ENCODE assay signal across 8 cellular contexts in genomic region chr5:368162-369084, GRCh38. TPM values are rescaled to one million over a fixed set of nuclear protein-coding genes. Genes with fewer than 3 reads are reported as not detected.
DNase-seq lines count a peak whose midpoint lies in the region; ATAC-seq, FAIRE-seq and TF ChIP-seq lines count a peak whose summit lies in the region.

No MANE protein-coding gene starts in this region.

- H3K4me1 ChIP-seq in neuronal stem cell (ENCODE audit: control insufficient read depth in 2 of 2, insufficient read depth in 1 of 2, low read depth in 1 of 2, low read length in 2 of 2) = peaks cover 6 to 11% of the 10 kb centered on the region in 2 donors

- H2AK5ac ChIP-seq in neuronal stem cell (ENCODE audit: low read depth, low read length) = no peak overlapping the region

- WGBS in neuronal stem cell (ENCODE audit: extremely low coverage in 2 of 2, insufficient read length in 2 of 2, insufficient replicate concordance in 1 of 2), 2 donors = no CpG with 5 or more reads among the region's 27 CpGs

- no peak overlapping the region for H3K14ac ChIP-seq in neuronal stem cell (ENCODE audit: low read length)

- peak overlapping the region in 1 of 2 donors; percentile 14 for H3K4me3 ChIP-seq in neuronal stem cell (ENCODE audit: low read length in 2 of 2)

- DNase-seq in D721Med (ENCODE audit: insufficient read length, low spot score) (peak; percentile 6), GM20000 (ENCODE audit: low spot score) (peak; percentile 80), neuronal stem cell (ENCODE audit: low spot score) (no peak), caudate nucleus (lab: John Stamatoyannopoulos, UW) (no peak), putamen (ENCODE audit: low spot score) (no peak), SIG-M5 treated with dmso at 0.1 percent for 504 hours (lab: John Stamatoyannopoulos, UW; ENCODE audit: unreplicated experiment) (no peak)

- no peak overlapping the region for H2BK5ac ChIP-seq in neuronal stem cell (ENCODE audit: low read length)

- H3K9me3 ChIP-seq in neuronal stem cell (replicated peaks in 1 of 2; ENCODE audit: control insufficient read depth in 2 of 2, insufficient read depth in 1 of 2, low read depth in 1 of 2, low read length in 2 of 2) = peaks cover 0 to 3% of the 10 kb centered on the region in 2 donors

- no peak overlapping the region for H3K4me2 ChIP-seq in neuronal stem cell (ENCODE audit: insufficient read depth, low read length, poor library complexity, severe bottlenecking)

- H3K27me3 ChIP-seq in neuronal stem cell (ENCODE audit: control insufficient read depth in 3 of 3, insufficient read depth in 3 of 3, low read depth in 1 of 3, low read length in 3 of 3) = peaks cover 0 to 46% (median 6%) of the 10 kb centered on the region in 3 experiments

- H3K27ac ChIP-seq in angular gyrus (ENCODE audit: low read depth, low read length) = peak overlapping the region; percentile 41
- no peak overlapping the region for H3K27ac ChIP-seq in neuronal stem cell (replicated peaks; ENCODE audit: low read length)
- no peak overlapping the region for H3K27ac ChIP-seq in caudate nucleus (ENCODE audit: low read depth, low read length)

- H3K4ac ChIP-seq in neuronal stem cell (ENCODE audit: low read length) = no peak overlapping the region

- H3K79me1 ChIP-seq in neuronal stem cell (ENCODE audit: low read depth, low read length) = no peaks in the 10 kb centered on the region

- H4K8ac ChIP-seq in neuronal stem cell (ENCODE audit: low read depth, low read length) = no peak overlapping the region

- no peak for FAIRE-seq in D721Med (lab: Jason Lieb, UNC)

- H3K23ac ChIP-seq in neuronal stem cell (ENCODE audit: low read depth, low read length, poor library complexity) = no peak overlapping the region

- ATAC-seq in HG03558 (IDR thresholded peaks at IDR 0.05; ENCODE audit: extremely low read depth, unreplicated experiment) = peak; percentile 47

- no peak overlapping the region for H2BK120ac ChIP-seq in neuronal stem cell (ENCODE audit: low read depth, low read length)

- H2AFZ ChIP-seq in neuronal stem cell (ENCODE audit: low read length) = no peak overlapping the region

- no peak overlapping the region for H4K91ac ChIP-seq in neuronal stem cell (ENCODE audit: low read depth, low read length, poor library complexity)

- H3K18ac ChIP-seq in neuronal stem cell (ENCODE audit: low read length) = peak overlapping the region; percentile 7

- no peak overlapping the region for H2BK12ac ChIP-seq in neuronal stem cell (ENCODE audit: low read length)

- H3K9ac ChIP-seq in neuronal stem cell (ENCODE audit: low read depth, low read length, poor library complexity) = no peak overlapping the region

- H3K36me3 ChIP-seq in neuronal stem cell (replicated peaks in 1 of 2; ENCODE audit: control insufficient read depth in 2 of 2, insufficient read depth in 2 of 2, low read length in 2 of 2) = no peaks in the 10 kb centered on the region

- H2BK15ac ChIP-seq in neuronal stem cell (ENCODE audit: low read length) = no peak overlapping the region

- TF ChIP-seq CTCF in D721Med (IDR thresholded peaks at IDR 0.05; ENCODE audit: insufficient read depth, missing control alignments) (no peak), GM20000 (IDR thresholded peaks at IDR 0.05; ENCODE audit: extremely low read depth, missing control alignments) (no peak)

RNA-seq across cellular contexts. Expression of gene AHRR, which starts 46.9 kb away (rescaled TPM):
- 0.26 TPM for polyA plus RNA-seq in neuronal stem cell (2013, experiment 1 of 2)
- polyA plus RNA-seq in neuronal stem cell (2013, experiment 2 of 2) = 0.28 TPM

Comparison
In these comparisons a context has a peak if more than half of its experiments do, and no peak if none do; other contexts are left out.
1. DNase-seq: peak in D721Med (single experiment) and GM20000 (single experiment); none in neuronal stem cell (single experiment), caudate nucleus (0 of 61), putamen (single experiment) and SIG-M5 treated with dmso at 0.1 percent for 504 hours (single experiment).